In the genomic region with DNA sequence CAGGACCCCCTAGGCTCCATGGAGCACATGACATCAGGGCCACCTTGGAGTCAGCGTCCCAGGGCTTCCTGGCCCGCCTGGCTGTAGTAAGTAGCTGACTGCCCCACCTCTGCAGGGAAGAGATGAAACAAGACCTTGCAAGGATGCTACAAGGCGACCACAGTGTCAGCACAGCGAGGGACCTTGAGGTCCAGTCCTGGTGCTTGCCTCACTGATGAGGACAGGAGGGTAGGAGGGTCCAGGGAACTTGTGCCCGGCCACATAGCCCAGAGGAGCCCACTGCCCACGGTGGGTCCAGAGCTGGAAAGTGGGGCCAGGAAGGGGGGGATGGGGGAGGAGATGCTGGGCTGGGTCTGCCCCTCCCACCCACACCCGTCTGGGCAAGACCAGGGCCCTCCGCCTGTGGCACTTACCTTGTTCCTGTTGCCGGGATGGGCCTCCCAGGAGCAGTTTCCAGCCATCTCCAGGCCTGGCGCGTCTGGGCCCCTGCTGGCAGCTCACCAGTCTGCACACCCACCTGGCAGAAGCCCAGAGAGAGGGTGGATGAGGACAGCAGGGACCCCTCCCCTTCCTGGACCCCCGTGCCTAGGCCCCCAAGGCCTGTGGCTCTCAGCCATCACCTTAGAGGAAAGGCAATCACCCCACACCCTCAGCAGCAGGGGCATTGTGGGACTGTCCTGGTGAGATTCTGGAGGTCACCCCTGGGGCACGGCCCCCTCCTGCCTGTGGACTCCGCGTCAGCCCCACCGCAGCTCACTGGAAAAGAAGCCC, we compare ENCODE assay signal across 14 cellular contexts. TPM values are rescaled to one million over a fixed set of nuclear protein-coding genes. Genes with fewer than 3 reads are reported as not detected.
A peak's percentile ranks its signal among the peaks of the same experiment; 100 is the strongest.
DNase-seq lines count a peak whose midpoint lies in the region; ATAC-seq, FAIRE-seq and TF ChIP-seq lines count a peak whose summit lies in the region.
"Had no signal": no experiment of that assay in that cellular context is flagged by ENCODE, and none has a peak within 500 bp of the region (broad histone marks: within the 10 kb centered on the region; RNA-seq: fewer than 3 reads in every experiment).

No MANE protein-coding gene starts in this region.

- in situ Hi-C loops in HepG2 (cut with HindIII; ENCODE audit: extremely low pct_ligation_motif_present, low pct_unique_long_range_greater_than_20kb), result no loop called here

- WGBS in liver, result 71% methylated on average over 16 of the region's 16 CpGs
- WGBS in HepG2 (ENCODE audit: low lambda C conversion rate), result 77% methylated on average over 4 of the region's 16 CpGs
- WGBS in psoas muscle, 3 donors, result 65 to 73% (median 72%) methylated on average over 15 to 16 of the region's 16 CpGs

- H3K27ac ChIP-seq in liver (ENCODE audit: low read depth in 1 of 2, low read length in 2 of 2) (peak overlapping the region; percentile 70 to 90), HepG2 (ENCODE audit: extremely low read length, insufficient read depth, low read length) (no peak overlapping the region), left ventricle myocardium inferior (replicated peaks) (peak overlapping the region; percentile 84), psoas muscle (peak overlapping the region; percentile 4)

- no peaks in the 10 kb centered on the region for H3K79me2 ChIP-seq in HepG2 (ENCODE audit: insufficient read depth, low read length)

- H3K9ac ChIP-seq in liver (ENCODE audit: low read depth in 1 of 2, low read length in 2 of 2), result no peak overlapping the region
- no peak overlapping the region for H3K9ac ChIP-seq in HepG2 (ENCODE audit: insufficient read depth, low read depth, low read length)

- TF ChIP-seq CTCF in liver (IDR thresholded peaks at IDR 0.05; ENCODE audit: low read depth, low read length, missing input control), result no peak
- TF ChIP-seq CTCF in HepG2 (CRISPR knock-in tag; IDR thresholded peaks at IDR 0.05), result no peak
- no peak for TF ChIP-seq CTCF in left ventricle myocardium inferior (IDR thresholded peaks at IDR 0.05; ENCODE audit: borderline replicate concordance)
- TF ChIP-seq CTCF in psoas muscle (IDR thresholded peaks at IDR 0.05), result no peak

- H2AFZ ChIP-seq in HepG2 (ENCODE audit: low read length), result no peak overlapping the region

- no peaks in the 10 kb centered on the region for H3K27me3 ChIP-seq in liver (ENCODE audit: control insufficient read depth in 4 of 4, insufficient read depth in 4 of 4, low read length in 3 of 4)
- H3K27me3 ChIP-seq in HepG2 (ENCODE audit: control insufficient read depth in 1 of 2, insufficient read depth in 2 of 2, low read length in 2 of 2), result peaks cover 20 to 39% of the 10 kb centered on the region in 2 experiments
- peaks cover 54% of the 10 kb centered on the region for H3K27me3 ChIP-seq in left ventricle myocardium inferior (ENCODE audit: low read depth)
- H3K27me3 ChIP-seq in psoas muscle (ENCODE audit: insufficient read depth in 3 of 3, low read length in 2 of 3), result peaks cover 0 to 78% (median 21%) of the 10 kb centered on the region in 3 donors

- CTCF ChIA-PET in HepG2 (lab: Yijun Ruan, JAX; ENCODE audit: low intra/inter-chr PET ratio, low total read pairs), result no interaction called here

- no peaks in the 10 kb centered on the region for H3K36me3 ChIP-seq in liver (ENCODE audit: control insufficient read depth in 4 of 4, insufficient read depth in 3 of 4, low read depth in 1 of 4, low read length in 3 of 4)
- H3K36me3 ChIP-seq in HepG2 (replicated peaks in 1 of 2; ENCODE audit: control insufficient read depth in 1 of 2, insufficient read depth in 2 of 2, low read length in 2 of 2), result no peaks in the 10 kb centered on the region
- peaks cover 5% of the 10 kb centered on the region for H3K36me3 ChIP-seq in left ventricle myocardium inferior
- H3K36me3 ChIP-seq in psoas muscle (ENCODE audit: insufficient read depth in 1 of 2, low read depth in 1 of 2), result no peaks in the 10 kb centered on the region

- no peak for TF ChIP-seq RAD21 in liver (IDR thresholded peaks at IDR 0.05)
- TF ChIP-seq RAD21 in HepG2 (CRISPR knock-in tag; IDR thresholded peaks at IDR 0.05), result no peak

- no peaks in the 10 kb centered on the region for H4K20me1 ChIP-seq in HepG2 (ENCODE audit: insufficient read depth, low read length)

- no peaks in the 10 kb centered on the region for H3K9me3 ChIP-seq in liver (ENCODE audit: control insufficient read depth in 4 of 4, low read length in 3 of 4)
- no peaks in the 10 kb centered on the region for H3K9me3 ChIP-seq in HepG2 (ENCODE audit: low read length)
- no peaks in the 10 kb centered on the region for H3K9me3 ChIP-seq in left ventricle myocardium inferior (replicated peaks)
- H3K9me3 ChIP-seq in psoas muscle, result no peaks in the 10 kb centered on the region

- TF ChIP-seq EP300 in HepG2 (IDR thresholded peaks at IDR 0.05; ENCODE audit: low read depth in 2 of 2, low read length in 2 of 2) (no peak), HepG2 (CRISPR knock-in tag; IDR thresholded peaks at IDR 0.05; ENCODE audit: borderline replicate concordance) (no peak)

- no TSS peak for BruUV-seq in HepG2 (replicated peaks; lab: Mats Ljungman, UMichigan)

- H3K4me1 ChIP-seq in liver (ENCODE audit: control insufficient read depth in 4 of 4, insufficient read depth in 4 of 4, low read length in 3 of 4), result peaks cover 27 to 59% (median 45%) of the 10 kb centered on the region in 4 donors
- peaks cover 51% of the 10 kb centered on the region for H3K4me1 ChIP-seq in HepG2 (ENCODE audit: insufficient read depth, low read length)
- H3K4me1 ChIP-seq in left ventricle myocardium inferior, result peaks cover 61% of the 10 kb centered on the region
- peaks cover 11% of the 10 kb centered on the region for H3K4me1 ChIP-seq in psoas muscle

- intact Hi-C loops in HepG2 (cut with micrococcal nuclease; ENCODE audit: unreplicated experiment), result no loop called here
- intact Hi-C loops in left ventricle myocardium inferior (cut with micrococcal nuclease), result no loop called here
- intact Hi-C loops in psoas muscle (cut with DNase I), result no loop called here

- no peak for DNase-seq in HepG2 (ENCODE audit: low spot score)
- DNase-seq in left ventricle myocardium inferior, result no peak
- peak in 1 of 2 donors; percentile 48 for DNase-seq in psoas muscle
- DNase-seq in amygdala (lab: John Stamatoyannopoulos, UW), result no peak
- DNase-seq: activated CD8-positive, alpha-beta memory T cell treated with anti-CD3 and anti-CD28 coated beads, Interleukin-2, amount 10 ng/mL, durations not matched to agents 7 days and 5 days; hypothalamus; NK-92 treated with Interleukin-12 subunit alpha and Interleukin-12 subunit beta, amount 100 ng/mL, for 24 hours; stimulated activated CD4-positive, alpha-beta T cell treated with anti-CD3 and anti-CD28 coated beads, Interleukin-15, amount 100 ng/mL, for 24 hours had no signal

- FAIRE-seq in HepG2 (lab: Jason Lieb, UNC), result no peak

- H3K4me3 ChIP-seq in liver (ENCODE audit: low read depth in 1 of 3, low read length in 3 of 3) (no peak overlapping the region), HepG2 (replicated peaks in 1 of 3; ENCODE audit: insufficient read depth in 1 of 3, low read depth in 2 of 3, low read length in 3 of 3) (no peak overlapping the region), left ventricle myocardium inferior (peak overlapping the region; percentile 66), psoas muscle (no peak overlapping the region)

- no peak overlapping the region for H3K4me2 ChIP-seq in HepG2 (ENCODE audit: low read depth, low read length)

- POLR2A ChIA-PET in HepG2 (lab: Yijun Ruan, JAX), result no interaction called here

- ATAC-seq in HepG2 (no peak), psoas muscle (no peak), GM21786 (IDR thresholded peaks at IDR 0.05; ENCODE audit: unreplicated experiment) (no peak), GM21515 (IDR thresholded peaks at IDR 0.05; ENCODE audit: unreplicated experiment) (no peak), HG03469 (IDR thresholded peaks at IDR 0.05; ENCODE audit: unreplicated experiment) (no peak)
- ATAC-seq: activated CD8-positive, alpha-beta memory T cell treated with anti-CD3 and anti-CD28 coated beads, Interleukin-2, amount 10 ng/mL, durations not matched to agents 7 days and 5 days had no signal

- TF ChIP-seq POLR2A in HepG2 (IDR thresholded peaks at IDR 0.05; ENCODE audit: insufficient read depth in 1 of 2, low read depth in 2 of 2, low read length in 2 of 2), result no peak

RNA-seq across cellular contexts. Expression of gene MRGPRF, which starts 3.4 kb away (rescaled TPM):
- 1 to 10 TPM; 1.9 to 3.0 TPM for total RNA-seq in liver
- 1 to 10 TPM; 1.1 to 4.8 TPM for polyA plus RNA-seq in liver
- total RNA-seq in HepG2 (2016; rRNA removed; fragmentation: Illumina TruSeq; extraction: Trizol), result not detected in 2 replicates
- total RNA-seq in HepG2 (2016; cell fraction: cytosol; rRNA removed; fragmentation: Illumina TruSeq; extraction: Trizol; ENCODE audit: low read depth), result not detected in 2 replicates
- not detected in 2 replicates for total RNA-seq in HepG2 (2016; cell fraction: insoluble cytoplasmic fraction; rRNA removed; fragmentation: Illumina TruSeq; extraction: Trizol)
- not detected in 2 replicates for total RNA-seq in HepG2 (2016; cell fraction: membrane; rRNA removed; fragmentation: Illumina TruSeq; extraction: Trizol)
- total RNA-seq in HepG2 (2016; cell fraction: nucleus; rRNA removed; fragmentation: Illumina TruSeq; extraction: Trizol), result not detected in 2 replicates
- polyA plus RNA-seq in HepG2 (2011; rRNA removed), result not detected in 2 replicates
- polyA plus RNA-seq in HepG2 (2011; cell fraction: cytosol; rRNA removed), result not detected in 2 replicates
- polyA plus RNA-seq in HepG2 (2011; cell fraction: nucleus; rRNA removed), result not detected in 2 replicates
- not detected in 2 replicates for polyA plus RNA-seq in HepG2 (2012)
- polyA plus RNA-seq in HepG2 (2016; cell fraction: cytosol; fragmentation: Illumina TruSeq; extraction: Trizol; ENCODE audit: low read depth), result not detected in 2 replicates
- not detected in 2 replicates for polyA plus RNA-seq in HepG2 (2016; cell fraction: insoluble cytoplasmic fraction; fragmentation: Illumina TruSeq; extraction: Trizol; ENCODE audit: low read depth)
- polyA plus RNA-seq in HepG2 (2016; cell fraction: membrane; fragmentation: Illumina TruSeq; extraction: Trizol; ENCODE audit: low read depth), result not detected in 2 replicates
- not detected in 2 replicates for polyA plus RNA-seq in HepG2 (2016; cell fraction: nucleus; fragmentation: Illumina TruSeq; extraction: Trizol; ENCODE audit: insufficient read depth, low read depth)
- 1.1 TPM in 1 of 2 replicates, not detected in the other for polyA minus RNA-seq in HepG2 (2011; rRNA and poly(A)+ RNA removed; ENCODE audit: low replicate concordance)
- not detected in 2 replicates for polyA minus RNA-seq in HepG2 (2011; cell fraction: cytosol; rRNA and poly(A)+ RNA removed)
- not detected in 2 replicates for polyA minus RNA-seq in HepG2 (2011; cell fraction: nucleus; rRNA and poly(A)+ RNA removed)
- 3.9 TPM for total RNA-seq in left ventricle myocardium inferior
- total RNA-seq in psoas muscle, result 1 to 10 TPM; 1.7 to 2.9 (median 2.6) TPM
- polyA plus RNA-seq in psoas muscle, result 1 to 10 TPM; 1.8 to 3.8 (median 2.8) TPM
- total RNA-seq: activated CD8-positive, alpha-beta memory T cell treated with anti-CD3 and anti-CD28 coated beads, Interleukin-2, amount 10 ng/mL, durations not matched to agents 7 days and 5 days; T-helper 2 cell treated with Interferon-gamma antibody and Interleukin-4, amounts not matched to agents 100 ng/mL and 5 ng/mL, for 36 hours had no signal

RNA-seq across cellular contexts. Expression of gene MRGPRD, which starts 28.8 kb away (rescaled TPM):
- total RNA-seq in liver (not detected), HepG2 (2016; rRNA removed; fragmentation: Illumina TruSeq; extraction: Trizol) (not detected in 2 replicates), left ventricle myocardium inferior (not detected), psoas muscle (not detected)
- polyA plus RNA-seq in liver (not detected), HepG2 (2011; rRNA removed) (not detected in 2 replicates), psoas muscle (not detected)
- total RNA-seq in HepG2 (2016; cell fraction: cytosol; rRNA removed; fragmentation: Illumina TruSeq; extraction: Trizol; ENCODE audit: low read depth), result not detected in 2 replicates
- total RNA-seq in HepG2 (2016; cell fraction: insoluble cytoplasmic fraction; rRNA removed; fragmentation: Illumina TruSeq; extraction: Trizol), result not detected in 2 replicates
- total RNA-seq in HepG2 (2016; cell fraction: membrane; rRNA removed; fragmentation: Illumina TruSeq; extraction: Trizol), result not detected in 2 replicates
- total RNA-seq in HepG2 (2016; cell fraction: nucleus; rRNA removed; fragmentation: Illumina TruSeq; extraction: Trizol), result not detected in 2 replicates
- not detected in 2 replicates for polyA plus RNA-seq in HepG2 (2011; cell fraction: cytosol; rRNA removed)
- not detected in 2 replicates for polyA plus RNA-seq in HepG2 (2011; cell fraction: nucleus; rRNA removed)
- polyA plus RNA-seq in HepG2 (2012), result not detected in 2 replicates
- not detected in 2 replicates for polyA plus RNA-seq in HepG2 (2016; cell fraction: cytosol; fragmentation: Illumina TruSeq; extraction: Trizol; ENCODE audit: low read depth)
- polyA plus RNA-seq in HepG2 (2016; cell fraction: insoluble cytoplasmic fraction; fragmentation: Illumina TruSeq; extraction: Trizol; ENCODE audit: low read depth), result not detected in 2 replicates
- polyA plus RNA-seq in HepG2 (2016; cell fraction: membrane; fragmentation: Illumina TruSeq; extraction: Trizol; ENCODE audit: low read depth), result not detected in 2 replicates
- polyA plus RNA-seq in HepG2 (2016; cell fraction: nucleus; fragmentation: Illumina TruSeq; extraction: Trizol; ENCODE audit: insufficient read depth, low read depth), result not detected in 2 replicates
- not detected in 2 replicates for polyA minus RNA-seq in HepG2 (2011; rRNA and poly(A)+ RNA removed; ENCODE audit: low replicate concordance)
- polyA minus RNA-seq in HepG2 (2011; cell fraction: cytosol; rRNA and poly(A)+ RNA removed), result not detected in 2 replicates
- not detected in 2 replicates for polyA minus RNA-seq in HepG2 (2011; cell fraction: nucleus; rRNA and poly(A)+ RNA removed)
- total RNA-seq: activated CD8-positive, alpha-beta memory T cell treated with anti-CD3 and anti-CD28 coated beads, Interleukin-2, amount 10 ng/mL, durations not matched to agents 7 days and 5 days; mucosa of gallbladder; T-helper 2 cell treated with Interferon-gamma antibody and Interleukin-4, amounts not matched to agents 100 ng/mL and 5 ng/mL, for 36 hours had no signal

RNA-seq across cellular contexts. Expression of gene TPCN2, which starts 39.1 kb away (rescaled TPM):
- total RNA-seq in liver, result 10 to 100 TPM; 15.2 to 20.8 TPM
- polyA plus RNA-seq in liver, result 1 to 10 TPM; 6.4 to 9.0 TPM
- 2.0 and 5.9 TPM in 2 replicates for total RNA-seq in HepG2 (2016; rRNA removed; fragmentation: Illumina TruSeq; extraction: Trizol)
- 3.5 and 4.3 TPM in 2 replicates for total RNA-seq in HepG2 (2016; cell fraction: cytosol; rRNA removed; fragmentation: Illumina TruSeq; extraction: Trizol; ENCODE audit: low read depth)
- 1.8 and 5.7 TPM in 2 replicates for total RNA-seq in HepG2 (2016; cell fraction: insoluble cytoplasmic fraction; rRNA removed; fragmentation: Illumina TruSeq; extraction: Trizol)
- 2.4 and 2.5 TPM in 2 replicates for total RNA-seq in HepG2 (2016; cell fraction: membrane; rRNA removed; fragmentation: Illumina TruSeq; extraction: Trizol)
- total RNA-seq in HepG2 (2016; cell fraction: nucleus; rRNA removed; fragmentation: Illumina TruSeq; extraction: Trizol), result 7.8 and 11.5 TPM in 2 replicates
- 5.6 and 6.9 TPM in 2 replicates for polyA plus RNA-seq in HepG2 (2011; rRNA removed)
- polyA plus RNA-seq in HepG2 (2011; cell fraction: cytosol; rRNA removed), result 3.3 and 3.5 TPM in 2 replicates
- polyA plus RNA-seq in HepG2 (2011; cell fraction: nucleus; rRNA removed), result 37.2 and 42.8 TPM in 2 replicates
- 4.5 and 4.7 TPM in 2 replicates for polyA plus RNA-seq in HepG2 (2012)
- polyA plus RNA-seq in HepG2 (2016; cell fraction: cytosol; fragmentation: Illumina TruSeq; extraction: Trizol; ENCODE audit: low read depth), result 0.52 and 0.74 TPM in 2 replicates
- polyA plus RNA-seq in HepG2 (2016; cell fraction: insoluble cytoplasmic fraction; fragmentation: Illumina TruSeq; extraction: Trizol; ENCODE audit: low read depth), result 1.7 and 2.1 TPM in 2 replicates
- 1.3 TPM in 2 replicates for polyA plus RNA-seq in HepG2 (2016; cell fraction: membrane; fragmentation: Illumina TruSeq; extraction: Trizol; ENCODE audit: low read depth)
- polyA plus RNA-seq in HepG2 (2016; cell fraction: nucleus; fragmentation: Illumina TruSeq; extraction: Trizol; ENCODE audit: insufficient read depth, low read depth), result 17.8 and 19.4 TPM in 2 replicates
- polyA minus RNA-seq in HepG2 (2011; rRNA and poly(A)+ RNA removed; ENCODE audit: low replicate concordance), result 10.3 and 20.2 TPM in 2 replicates
- 1.6 TPM in 2 replicates for polyA minus RNA-seq in HepG2 (2011; cell fraction: cytosol; rRNA and poly(A)+ RNA removed)
- polyA minus RNA-seq in HepG2 (2011; cell fraction: nucleus; rRNA and poly(A)+ RNA removed), result 14.9 and 16.5 TPM in 2 replicates
- 9.2 TPM for total RNA-seq in left ventricle myocardium inferior
- total RNA-seq in psoas muscle, result 1 to 10 TPM; 3.5 to 6.0 (median 3.9) TPM
- polyA plus RNA-seq in psoas muscle, result 1 to 10 TPM; 2.2 to 3.1 (median 3.1) TPM
